27 cellular contexts compared by ENCODE assay signal in genomic region chr7:55893940-55894339, GRCh38. TPM values are rescaled to one million over a fixed set of nuclear protein-coding genes. Genes with fewer than 3 reads are reported as not detected.
"Had no signal": no experiment of that assay in that cellular context is flagged by ENCODE, and none has a peak within 500 bp of the region (broad histone marks: within the 10 kb centered on the region; RNA-seq: fewer than 3 reads in every experiment).

No MANE protein-coding gene starts in this region.

- H3K9me3 ChIP-seq: esophagus muscularis mucosa, gastroesophageal sphincter, lower lobe of right lung, mucosa of descending colon had no signal

- H3K4me1 Mint-ChIP-seq: mesothelial cell of epicardium, naive B cell had no signal

- H3K27ac ChIP-seq: coronary artery, esophagus muscularis mucosa, gastroesophageal sphincter, left lung, lower lobe of right lung had no signal

- H3K4me3 ChIP-seq: coronary artery, dorsolateral prefrontal cortex, esophagus muscularis mucosa, gastroesophageal sphincter, heart right ventricle, left lung, lower lobe of right lung, mucosa of descending colon had no signal

- H3K4me1 ChIP-seq: esophagus muscularis mucosa, gastroesophageal sphincter, left lung, lower lobe of right lung had no signal

- ATAC-seq: gastroesophageal sphincter, heart right ventricle, left cardiac atrium, left lung, left ventricle myocardium superior, lower lobe of right lung, mucosa of descending colon had no signal

- H3K36me3 Mint-ChIP-seq: naive B cell had no signal

- H3K27ac Mint-ChIP-seq: mesothelial cell of epicardium, naive B cell had no signal

- DNase-seq: dermis blood vessel endothelial cell; dorsolateral prefrontal cortex; effector CD4-positive, alpha-beta T cell; effector memory CD4-positive, alpha-beta T cell; foreskin fibroblast; heart right ventricle; hippocampal formation; left cardiac atrium; left lung; left ventricle myocardium superior; lower lobe of right lung; mesenchymal stem cell; mucosa of descending colon; naive B cell had no signal

- H3K36me3 ChIP-seq: esophagus muscularis mucosa, gastroesophageal sphincter, left lung, lower lobe of right lung had no signal

- H3K4me3 Mint-ChIP-seq: mesothelial cell of epicardium had no signal

- H3K27me3 ChIP-seq: dorsolateral prefrontal cortex, esophagus muscularis mucosa, gastroesophageal sphincter, heart right ventricle, left lung had no signal

- H3K9me3 Mint-ChIP-seq: naive B cell had no signal

- H3K27me3 Mint-ChIP-seq: naive B cell had no signal

RNA-seq across cellular contexts. Expression of gene SEPTIN14, which starts 31.4 kb away (rescaled TPM):
- total RNA-seq: dermis blood vessel endothelial cell, dorsolateral prefrontal cortex, endothelial cell of umbilical vein, epithelial cell of proximal tubule, esophagus muscularis mucosa, gastroesophageal sphincter, heart right ventricle, kidney epithelial cell, left cardiac atrium, left lung, left ventricle myocardium superior, lower leg skin, lower lobe of right lung, lung microvascular endothelial cell, mesenteric fat pad, mucosa of descending colon, myocyte had no signal
- polyA plus RNA-seq: endothelial cell of umbilical vein, esophagus, heart right ventricle, keratinocyte had no signal
